26 cellular contexts compared by ENCODE assay signal in the genomic region with DNA sequence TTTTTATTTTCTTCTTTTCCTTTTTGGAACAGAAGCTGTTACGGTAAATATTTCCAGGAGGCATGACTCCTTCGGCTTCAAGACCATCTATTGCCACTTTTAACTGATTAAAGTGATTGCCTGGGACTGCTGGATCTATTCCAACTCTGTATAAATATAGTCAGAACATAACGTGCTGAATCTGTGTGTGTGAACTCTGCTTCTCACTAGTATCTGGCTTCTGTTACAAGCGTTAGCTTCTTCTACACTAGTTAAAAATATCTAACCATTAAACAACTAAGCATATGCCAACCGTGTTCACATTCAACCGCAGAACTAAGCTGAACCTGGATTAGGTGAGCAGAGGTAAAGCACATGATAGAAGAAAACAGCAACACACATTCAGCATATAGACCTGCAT. TPM values are rescaled to one million over a fixed set of nuclear protein-coding genes. Genes with fewer than 3 reads are reported as not detected.
DNase-seq lines count a peak whose midpoint lies in the region; TF ChIP-seq lines count a peak whose summit lies in the region.
"Had no signal": no experiment of that assay in that cellular context is flagged by ENCODE, and none has a peak within 500 bp of the region (broad histone marks: within the 10 kb centered on the region; RNA-seq: fewer than 3 reads in every experiment).

No MANE protein-coding gene starts in this region.

- H3K4me3 ChIP-seq in ACC112 (ENCODE audit: low read depth, low read length): no peak overlapping the region
- no peak overlapping the region for H3K4me3 ChIP-seq in ascending aorta
- no peak overlapping the region for H3K4me3 ChIP-seq in right atrium auricular region
- H3K4me3 ChIP-seq in stomach smooth muscle (ENCODE audit: low read length in 2 of 2): peak overlapping the region in 1 of 2 donors; percentile 24
- H3K4me3 ChIP-seq: breast epithelium, colonic mucosa, GM23248 had no signal

- H3K9ac ChIP-seq in stomach smooth muscle (ENCODE audit: low read length in 2 of 2): peak overlapping the region in 1 of 2 donors; percentile 7
- H3K9ac ChIP-seq: GM23248, parathyroid adenoma had no signal

- H2AFZ ChIP-seq in ACC112 (ENCODE audit: low read length, unreplicated experiment): no peak overlapping the region
- H2AFZ ChIP-seq: GM23248, parathyroid adenoma had no signal

- H3K27me3 ChIP-seq in ACC112 (ENCODE audit: insufficient read depth, low read length) (no peaks in the 10 kb centered on the region), ascending aorta (no peaks in the 10 kb centered on the region), right atrium auricular region (no peaks in the 10 kb centered on the region), stomach smooth muscle (ENCODE audit: control insufficient read depth in 1 of 2, insufficient read depth in 2 of 2, low read length in 2 of 2) (no peaks in the 10 kb centered on the region)
- H3K27me3 ChIP-seq: breast epithelium, colonic mucosa had no signal

- H3K27ac ChIP-seq in ACC112 (ENCODE audit: low read depth, low read length) (peak overlapping the region; percentile 75), ascending aorta (peak overlapping the region; percentile 7 to 27), right atrium auricular region (peak overlapping the region; percentile 28 to 76), stomach smooth muscle (ENCODE audit: low read length) (peak overlapping the region; percentile 42)
- H3K27ac ChIP-seq: colonic mucosa, GM23248, parathyroid adenoma had no signal

- H3K36me3 ChIP-seq in ACC112 (ENCODE audit: insufficient read depth, low read length) (peaks cover 28% of the 10 kb centered on the region; the same call in 1 of the 2 replicates), ascending aorta (peaks cover 0 to 9% of the 10 kb centered on the region in 2 donors), right atrium auricular region (no peaks in the 10 kb centered on the region), stomach smooth muscle (ENCODE audit: control insufficient read depth in 2 of 2, insufficient read depth in 2 of 2, low read length in 2 of 2) (peaks cover 5 to 6% of the 10 kb centered on the region in 2 donors)
- H3K36me3 ChIP-seq: breast epithelium, colonic mucosa had no signal

- H3K9me3 ChIP-seq in ascending aorta (no peaks in the 10 kb centered on the region), right atrium auricular region (no peaks in the 10 kb centered on the region), stomach smooth muscle (ENCODE audit: control insufficient read depth in 2 of 2, low read length in 2 of 2) (no peaks in the 10 kb centered on the region)
- H3K9me3 ChIP-seq: breast epithelium, colonic mucosa had no signal

- intact Hi-C loops in ascending aorta (cut with DNase I): no loop called here

- H3K4me1 ChIP-seq in ACC112 (ENCODE audit: control insufficient read depth, insufficient read depth, low read length, unreplicated experiment) (peaks cover 66% of the 10 kb centered on the region), ascending aorta (peaks cover 4 to 24% of the 10 kb centered on the region in 2 donors), right atrium auricular region (peaks cover 0 to 93% of the 10 kb centered on the region in 2 donors), stomach smooth muscle (ENCODE audit: control insufficient read depth, insufficient read depth, low read length) (peaks cover 51% of the 10 kb centered on the region)
- H3K4me1 ChIP-seq: breast epithelium, colonic mucosa had no signal

- H3K79me2 ChIP-seq in ACC112 (ENCODE audit: control insufficient read depth, insufficient read depth, low read length, unreplicated experiment): peaks cover 68% of the 10 kb centered on the region
- H3K79me2 ChIP-seq: parathyroid adenoma had no signal

- DNase-seq in ascending aorta (ENCODE audit: low spot score in 2 of 2): no peak
- no peak for DNase-seq in right atrium auricular region (ENCODE audit: low spot score)
- no peak for DNase-seq in NCI-H345 (lab: John Stamatoyannopoulos, UW)
- DNase-seq in activated CD8-positive, alpha-beta memory T cell treated with anti-CD3 and anti-CD28 coated beads, Interleukin-2, amount 50 U/mL, for 48 hours: no peak
- DNase-seq in stimulated activated CD4-positive, alpha-beta T cell treated with anti-CD3 and anti-CD28 coated beads, Interleukin-2, amount 100 ng/mL, for 24 hours: no peak
- DNase-seq: ACHN; activated CD4-positive, alpha-beta T cell treated with anti-CD3 and anti-CD28 coated beads, Interleukin-2, amount 50 U/mL, for 4 hours; activated CD8-positive, alpha-beta memory T cell treated with anti-CD3 and anti-CD28 coated beads, Interleukin-2, amount 10 ng/mL, durations not matched to agents 7 days and 5 days; activated naive CD4-positive, alpha-beta T cell; activated T-cell treated with anti-CD3 and anti-CD28 coated beads, Interleukin-2, amount 50 U/mL, for 48 hours; CD8-positive, alpha-beta T cell; colonic mucosa; effector CD8-positive, alpha-beta T cell; GM23248; HFFc6; mesendoderm; NCI-H2107; PC-3; stimulated activated CD4-positive, alpha-beta T cell treated with anti-CD3 and anti-CD28 coated beads, Interleukin-4, amount 100 ng/mL, for 4 hours; substantia nigra; T-helper 2 cell had no signal

- TF ChIP-seq CTCF in ascending aorta (IDR thresholded peaks at IDR 0.05) (no peak), right atrium auricular region (IDR thresholded peaks at IDR 0.05) (no peak)

RNA-seq across cellular contexts. Expression of gene TMTC1, which starts 49.0 kb away (rescaled TPM):
- total RNA-seq in ascending aorta (176 TPM), right atrium auricular region (10 to 100 TPM; 60.1 to 60.3 TPM)
- total RNA-seq: B cell; CD8-positive, alpha-beta T cell; HFFc6 had no signal

Comparison
In these comparisons a context has a peak if more than half of its experiments do, and no peak if none do; other contexts are left out.
1. H3K27ac ChIP-seq: peak in every context shown above with its lines; median percentile 75 in ACC112; 52 in right atrium auricular region; 42 in stomach smooth muscle; 17 in ascending aorta.